In genomic region chr18:12741351-12741750, GRCh38 we compare ENCODE assay signal across 9 cellular contexts. TPM values are rescaled to one million over a fixed set of nuclear protein-coding genes. Genes with fewer than 3 reads are reported as not detected.
A peak's percentile ranks its signal among the peaks of the same experiment; 100 is the strongest.
DNase-seq lines count a peak whose midpoint lies in the region; ATAC-seq, FAIRE-seq and TF ChIP-seq lines count a peak whose summit lies in the region.
"Had no signal": no experiment of that assay in that cellular context is flagged by ENCODE, and none has a peak within 500 bp of the region (broad histone marks: within the 10 kb centered on the region; RNA-seq: fewer than 3 reads in every experiment).

No MANE protein-coding gene starts in this region.

- no peak for ATAC-seq in left cardiac atrium

- CTCF ChIA-PET in HEK293T (lab: Yijun Ruan, JAX), result no interaction called here

- FAIRE-seq in HTR-8/SVneo (lab: Jason Lieb, UNC), result no peak

- H3K36me3 ChIP-seq in colonic mucosa, result no peaks in the 10 kb centered on the region
- H3K36me3 ChIP-seq: spleen had no signal

- intact Hi-C loops in left cardiac atrium (cut with DNase I), result loop anchor here in 1 of 2 donors (5.0 kb wide), 1 partner anchor 191 kb away; no protein-coding TSS in a partner anchor
- intact Hi-C loops in colonic mucosa (cut with DNase I), result loop anchor here (5.0 kb wide), 2 partner anchors 151 to 191 kb away; no protein-coding TSS in a partner anchor

- H3K27me3 ChIP-seq in colonic mucosa, result no peaks in the 10 kb centered on the region
- H3K27me3 ChIP-seq: spleen had no signal

- no peak overlapping the region for H3K27ac ChIP-seq in colonic mucosa
- H3K27ac ChIP-seq: spleen had no signal

- no peaks in the 10 kb centered on the region for H3K9me3 ChIP-seq in colonic mucosa
- H3K9me3 ChIP-seq: spleen had no signal

- DNase-seq in DMS79 (lab: John Stamatoyannopoulos, UW) (peak; percentile 20), HTR-8/SVneo (ENCODE audit: insufficient read length, low spot score) (peak; percentile 39), RPMI8226 (peak; percentile 20), iris pigment epithelial cell (ENCODE audit: low read depth) (peak; percentile 83), left cardiac atrium (no peak), colonic mucosa (no peak), HEK293T (ENCODE audit: extremely low spot score) (no peak)
- DNase-seq: head of caudate nucleus, spleen had no signal

- no peaks in the 10 kb centered on the region for H3K4me1 ChIP-seq in colonic mucosa
- H3K4me1 ChIP-seq: spleen had no signal

- no peak overlapping the region for H3K9ac ChIP-seq in colonic mucosa (ENCODE audit: low read depth in 2 of 2, low read length in 2 of 2)

- H3K4me3 ChIP-seq in colonic mucosa, result no peak overlapping the region
- H3K4me3 ChIP-seq: spleen had no signal

- POLR2A ChIA-PET in HEK293T (lab: Yijun Ruan, JAX), result no interaction called here

- TF ChIP-seq CTCF in colonic mucosa (IDR thresholded peaks at IDR 0.05), result no peak

TF ChIP-seq in HEK293T, 16 proteins besides CTCF, POLR2A, EP300 and RAD21:
- no peak for TF ChIP-seq SUZ12 (IDR thresholded peaks at IDR 0.05)
- TF ChIP-seq FOXA1 (IDR thresholded peaks at IDR 0.05), result no peak
- TF ChIP-seq L3MBTL2 (conservative IDR thresholded peaks at IDR 0.05), result no peak
- TF ChIP-seq SP1 (IDR thresholded peaks at IDR 0.05), result no peak
- no peak for TF ChIP-seq BHLHE40 (IDR thresholded peaks at IDR 0.05; ENCODE audit: borderline replicate concordance)
- no peak for TF ChIP-seq FOXK2 (IDR thresholded peaks at IDR 0.05)
- no peak for TF ChIP-seq ELF4 (IDR thresholded peaks at IDR 0.05)
- TF ChIP-seq TARDBP (IDR thresholded peaks at IDR 0.05), result no peak
- no peak for TF ChIP-seq CTBP1 (IDR thresholded peaks at IDR 0.05; ENCODE audit: borderline replicate concordance)
- no peak for TF ChIP-seq HDGF (IDR thresholded peaks at IDR 0.05; ENCODE audit: borderline replicate concordance)
- no peak for TF ChIP-seq PKNOX1 (IDR thresholded peaks at IDR 0.05)

RNA-seq across cellular contexts. Expression of gene PSMG2, which starts 38.5 kb away (rescaled TPM):
- 10 to 100 TPM; 43.8 to 45.9 TPM for total RNA-seq in left cardiac atrium
- total RNA-seq in colonic mucosa, result 10 to 100 TPM; 75.4 to 87.3 TPM

RNA-seq across cellular contexts. Expression of gene CEP76, which starts 38.8 kb away (rescaled TPM):
- total RNA-seq in left cardiac atrium, result 1 to 10 TPM; 3.9 to 5.7 TPM
- 10 to 100 TPM in 1 of 2 donors, 1 to 10 TPM in 1; 4.7 to 10.7 TPM for total RNA-seq in colonic mucosa

Comparison
In these comparisons a context has a peak if more than half of its experiments do, and no peak if none do; other contexts are left out.
1. DNase-seq: peak in DMS79 (single experiment), HTR-8/SVneo (single experiment), RPMI8226 (single experiment) and iris pigment epithelial cell (single experiment); none in left cardiac atrium (single experiment), colonic mucosa (single experiment) and HEK293T (single experiment).